22 cellular contexts compared by ENCODE assay signal in genomic region chr12:1720494-1720893, GRCh38.
"Had no signal": no experiment of that assay in that cellular context is flagged by ENCODE, and none has a peak within 500 bp of the region (broad histone marks: within the 10 kb centered on the region; RNA-seq: fewer than 3 reads in every experiment).

No MANE protein-coding gene starts in this region.

- H3K4me3 ChIP-seq: coronary artery, heart left ventricle, mucosa of descending colon, neural progenitor cell, ovary, suprapubic skin, thyroid gland had no signal

- H3K4me3 Mint-ChIP-seq: natural killer cell treated with Interleukin-12 subunit alpha and Interleukin-12 subunit beta and Interleukin-15 and Interleukin-18, amount 100 ng/mL, for 72 hours; neural progenitor cell; stimulated activated effector memory CD8-positive, alpha-beta T cell treated with anti-CD3 and anti-CD28 coated beads, Interleukin-12 subunit alpha, Interleukin-12 subunit beta, amount 100 ng/mL, for 72 hours; type B pancreatic cell had no signal

- H3K27ac ChIP-seq: coronary artery, heart left ventricle, ovary, suprapubic skin, thyroid gland had no signal

- FAIRE-seq: urothelium cell line had no signal

- ATAC-seq: heart left ventricle; left lobe of liver; mucosa of descending colon; natural killer cell treated with Interleukin-12 subunit alpha and Interleukin-12 subunit beta and Interleukin-15 and Interleukin-18, amount 100 ng/mL, for 72 hours; right cardiac atrium; stimulated activated effector memory CD8-positive, alpha-beta T cell treated with anti-CD3 and anti-CD28 coated beads, Interleukin-12 subunit alpha, Interleukin-12 subunit beta, amount 100 ng/mL, for 72 hours; stimulated activated naive CD8-positive, alpha-beta T cell treated with anti-CD3 and anti-CD28 coated beads, Interleukin-15, Interleukin-2, amounts not matched to agents 100 U/mL and 50 U/mL, for 24 hours had no signal

- H3K36me3 ChIP-seq: ovary, suprapubic skin, thyroid gland had no signal

- H3K36me3 Mint-ChIP-seq: natural killer cell treated with Interleukin-12 subunit alpha and Interleukin-12 subunit beta and Interleukin-15 and Interleukin-18, amount 100 ng/mL, for 72 hours had no signal

- H3K9me3 Mint-ChIP-seq: natural killer cell treated with Interleukin-12 subunit alpha and Interleukin-12 subunit beta and Interleukin-15 and Interleukin-18, amount 100 ng/mL, for 72 hours; stimulated activated effector memory CD8-positive, alpha-beta T cell treated with anti-CD3 and anti-CD28 coated beads, Interleukin-12 subunit alpha, Interleukin-12 subunit beta, amount 100 ng/mL, for 72 hours; type B pancreatic cell had no signal

- H3K9ac ChIP-seq: neural progenitor cell had no signal

- H3K4me1 Mint-ChIP-seq: neural progenitor cell had no signal

- DNase-seq: effector CD4-positive, alpha-beta T cell; foreskin melanocyte; heart left ventricle; hippocampal formation; islet precursor cell; mammary epithelial cell; mucosa of descending colon; nucleus accumbens; ovary; right cardiac atrium; stimulated activated CD4-positive, alpha-beta T cell treated with anti-CD3 and anti-CD28 coated beads, Interleukin-4, amount 100 ng/mL, for 1 hour; stimulated activated CD8-positive, alpha-beta memory T cell treated with anti-CD3 and anti-CD28 coated beads, Interleukin-4, amount 100 ng/mL, for 48 hours; stimulated activated naive CD8-positive, alpha-beta T cell treated with anti-CD3 and anti-CD28 coated beads, Interleukin-15, Interleukin-2, amounts not matched to agents 100 U/mL and 50 U/mL, for 24 hours; thyroid gland had no signal

- H2AFZ ChIP-seq: neural progenitor cell had no signal

- H3K27ac Mint-ChIP-seq: natural killer cell treated with Interleukin-12 subunit alpha and Interleukin-12 subunit beta and Interleukin-15 and Interleukin-18, amount 100 ng/mL, for 72 hours; neural progenitor cell; stimulated activated effector memory CD8-positive, alpha-beta T cell treated with anti-CD3 and anti-CD28 coated beads, Interleukin-12 subunit alpha, Interleukin-12 subunit beta, amount 100 ng/mL, for 72 hours; type B pancreatic cell had no signal

- H3K9me3 ChIP-seq: mucosa of descending colon, ovary, suprapubic skin, thyroid gland had no signal

- H3K27me3 ChIP-seq: heart left ventricle, neural progenitor cell, ovary, suprapubic skin, thyroid gland had no signal

- H3K27me3 Mint-ChIP-seq: natural killer cell treated with Interleukin-12 subunit alpha and Interleukin-12 subunit beta and Interleukin-15 and Interleukin-18, amount 100 ng/mL, for 72 hours; type B pancreatic cell had no signal
